Comparison of ENCODE assay signal across 8 cellular contexts in the genomic region with DNA sequence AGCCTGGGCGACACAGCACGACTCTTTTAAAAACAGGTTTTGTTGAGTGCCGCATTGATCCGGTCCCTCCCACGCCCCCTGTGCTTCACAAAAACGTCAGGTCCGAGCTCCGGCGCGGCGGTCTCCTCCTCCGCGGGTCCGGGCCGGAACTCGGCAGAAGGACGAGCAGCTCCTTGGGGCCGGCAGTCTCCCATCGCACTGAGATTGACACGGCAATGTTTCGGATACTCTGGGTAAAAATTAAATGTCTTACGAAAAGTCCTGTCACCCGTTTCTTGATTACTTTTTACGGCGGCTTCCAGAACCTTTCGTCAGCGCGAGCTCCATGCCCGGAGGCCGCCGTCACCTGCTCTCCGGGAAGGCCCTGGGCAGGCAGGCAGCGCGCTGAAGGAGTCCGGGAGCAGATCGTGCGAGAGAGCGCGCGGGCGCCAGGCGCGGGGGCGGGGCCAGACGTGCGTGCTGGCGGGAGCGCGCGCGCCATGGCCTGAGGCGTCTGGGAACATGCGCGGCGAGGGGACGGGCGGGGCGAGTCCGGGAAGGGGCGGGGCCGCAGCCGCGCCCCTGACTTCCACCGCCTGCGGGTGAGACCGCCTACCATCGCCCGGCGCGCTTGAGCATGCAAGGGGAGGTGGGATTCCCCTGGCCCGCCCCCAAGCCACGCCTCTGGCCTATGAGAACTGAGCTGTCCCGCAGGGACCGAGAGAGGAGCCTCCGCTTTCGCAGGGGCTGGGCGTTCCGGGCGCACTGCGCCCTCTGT. TPM values are rescaled to one million over a fixed set of nuclear protein-coding genes. Genes with fewer than 3 reads are reported as not detected.
DNase-seq lines count a peak whose midpoint lies in the region; ATAC-seq, FAIRE-seq and TF ChIP-seq lines count a peak whose summit lies in the region.

No MANE protein-coding gene starts in this region.

- H3K4me2 ChIP-seq in astrocyte (ENCODE audit: low read length), result peak overlapping the region; percentile 82

- H3K36me3 ChIP-seq in astrocyte (ENCODE audit: insufficient read depth, low read length) (no peaks in the 10 kb centered on the region), rectal smooth muscle tissue (ENCODE audit: control insufficient read depth, insufficient read depth, low read length) (no peaks in the 10 kb centered on the region), aorta (ENCODE audit: control insufficient read depth in 1 of 2, insufficient read depth in 2 of 2, low read length in 1 of 2) (no peaks in the 10 kb centered on the region)

- peak; percentile 98 for DNase-seq in GM18507 (ENCODE audit: extremely low spot score, insufficient read length, low read depth)
- peak; percentile 99 to 100 for DNase-seq in NCI-H1930 (lab: John Stamatoyannopoulos, UW)
- peak; percentile 99 for DNase-seq in T-helper 22 cell (ENCODE audit: low read depth)
- DNase-seq in astrocyte (ENCODE audit: low read depth), result peak; percentile 97
- peak; percentile 100 for DNase-seq in right cardiac atrium
- peak; percentile 100 for DNase-seq in aorta

- H3K9me3 ChIP-seq in astrocyte (ENCODE audit: insufficient read depth, low read depth, low read length) (no peaks in the 10 kb centered on the region), right cardiac atrium (ENCODE audit: control insufficient read depth, low read length) (no peaks in the 10 kb centered on the region), aorta (ENCODE audit: control insufficient read depth, low read length) (no peaks in the 10 kb centered on the region)

- WGBS in right cardiac atrium, result under 1% methylated on average over 80 of the region's 80 CpGs
- WGBS in aorta, 2 donors, result 1% methylated on average over 80 of the region's 80 CpGs

- H3K27me3 ChIP-seq in astrocyte (ENCODE audit: insufficient read depth, low read length), result no peaks in the 10 kb centered on the region
- no peaks in the 10 kb centered on the region for H3K27me3 ChIP-seq in right cardiac atrium (ENCODE audit: control insufficient read depth, insufficient read depth)
- no peaks in the 10 kb centered on the region for H3K27me3 ChIP-seq in rectal smooth muscle tissue (ENCODE audit: control insufficient read depth, insufficient read depth, low read length)
- no peaks in the 10 kb centered on the region for H3K27me3 ChIP-seq in aorta (ENCODE audit: control insufficient read depth in 1 of 2, insufficient read depth in 2 of 2, low read length in 1 of 2)

- no peak for TF ChIP-seq CTCF in astrocyte (IDR thresholded peaks at IDR 0.05; ENCODE audit: insufficient read depth, low read depth, low read length)

- H3K27me3 Mint-ChIP-seq in astrocyte (ENCODE audit: low read depth, unreplicated experiment), result no peaks in the 10 kb centered on the region

- no peaks in the 10 kb centered on the region for H3K4me1 ChIP-seq in astrocyte (ENCODE audit: insufficient read depth, low read length)
- H3K4me1 ChIP-seq in right cardiac atrium (ENCODE audit: control insufficient read depth, insufficient read depth, low read length), result no peaks in the 10 kb centered on the region
- no peaks in the 10 kb centered on the region for H3K4me1 ChIP-seq in rectal smooth muscle tissue (ENCODE audit: control insufficient read depth, insufficient read depth, low read length)
- H3K4me1 ChIP-seq in aorta (ENCODE audit: control insufficient read depth in 1 of 2, insufficient read depth in 2 of 2, low read length in 2 of 2), result no peaks in the 10 kb centered on the region

- H3K27ac ChIP-seq in astrocyte (ENCODE audit: low read depth, low read length) (peak overlapping the region; percentile 68), right cardiac atrium (ENCODE audit: low read length) (peak overlapping the region; percentile 89), rectal smooth muscle tissue (ENCODE audit: low read depth, low read length) (peak overlapping the region; percentile 91), aorta (ENCODE audit: low read depth in 1 of 2, low read length in 2 of 2) (peak overlapping the region; percentile 34 to 62)

- no peaks in the 10 kb centered on the region for H4K20me1 ChIP-seq in astrocyte (ENCODE audit: insufficient read depth, low read length)

- H3K4me3 ChIP-seq in astrocyte (ENCODE audit: insufficient read depth, low read depth, low read length) (peak overlapping the region; percentile 59), right cardiac atrium (ENCODE audit: low read length) (peak overlapping the region; percentile 58), rectal smooth muscle tissue (ENCODE audit: low read length) (peak overlapping the region; percentile 60), aorta (ENCODE audit: low read length in 2 of 2) (peak overlapping the region; percentile 13 to 42)

- peak overlapping the region; percentile 77 for H3K9ac ChIP-seq in astrocyte (ENCODE audit: low read length)
- peak overlapping the region; percentile 35 for H3K9ac ChIP-seq in rectal smooth muscle tissue (ENCODE audit: low read length)

- peak overlapping the region; percentile 87 for H3K27ac Mint-ChIP-seq in astrocyte (ENCODE audit: unreplicated experiment)

- H3K9me3 Mint-ChIP-seq in astrocyte (ENCODE audit: unreplicated experiment), result no peaks in the 10 kb centered on the region

- no peaks in the 10 kb centered on the region for H3K36me3 Mint-ChIP-seq in astrocyte (ENCODE audit: low read depth, unreplicated experiment)

- peak; percentile 83 for ATAC-seq in HG02973 (IDR thresholded peaks at IDR 0.05; ENCODE audit: unreplicated experiment)
- peak; percentile 98 for ATAC-seq in right cardiac atrium
- ATAC-seq in aorta (ENCODE audit: low FRiP score), result peak; percentile 99

- peak overlapping the region; percentile 63 for H2AFZ ChIP-seq in astrocyte (ENCODE audit: low read depth, low read length)

- no peaks in the 10 kb centered on the region for H3K4me1 Mint-ChIP-seq in astrocyte (ENCODE audit: low read depth, unreplicated experiment)

- intact Hi-C loops in right cardiac atrium (cut with DNase I), result loop anchor here (5.0 to 10.0 kb wide), 4 partner anchors 49 to 271 kb away; a partner anchor contains a TSS
- intact Hi-C loops in aorta (cut with DNase I), result loop anchor here (1.0 to 5.0 kb wide), 4 partner anchors 51 to 271 kb away; no protein-coding TSS in a partner anchor

- FAIRE-seq in GM18507 (lab: Jason Lieb, UNC) (peak; percentile 99), astrocyte (lab: Jason Lieb, UNC) (peak; percentile 17)

- peak overlapping the region; percentile 93 for H3K4me3 Mint-ChIP-seq in astrocyte (ENCODE audit: unreplicated experiment)

- H3K79me2 ChIP-seq in astrocyte (ENCODE audit: insufficient read depth, low read length), result no peaks in the 10 kb centered on the region

RNA-seq across cellular contexts. Expression of a gene that starts 11.7 kb away (rescaled TPM):
- total RNA-seq in astrocyte (not detected in 2 replicates), right cardiac atrium (100 to 1,000 TPM; 338 to 395 (median 359) TPM), aorta (1 to 10 TPM; 2.3 to 3.2 TPM)
- polyA plus RNA-seq in right cardiac atrium (255 TPM), aorta (under 1 TPM; 0.31 to 0.75 TPM)

RNA-seq across cellular contexts. Expression of a gene that starts 19.3 kb away (rescaled TPM):
- total RNA-seq in astrocyte (6.1 and 7.7 TPM in 2 replicates), right cardiac atrium (1 to 10 TPM; 2.3 to 4.2 (median 3.5) TPM), aorta (1 to 10 TPM; 3.8 to 8.0 TPM)
- polyA plus RNA-seq in right cardiac atrium (2.1 TPM), aorta (1 to 10 TPM; 1.0 to 2.9 TPM)

Comparison
In these comparisons a context has a peak if more than half of its experiments do, and no peak if none do; other contexts are left out.
1. Peak in every context shown above with its lines: DNase-seq, ATAC-seq, H3K4me3 ChIP-seq and H3K27ac ChIP-seq.
2. RNA of a gene that starts 11.7 kb away (total RNA-seq): 338 to 395 TPM in right cardiac atrium; 2.3 to 3.2 TPM in aorta and not detected in astrocyte; every median in the first group is over 10 times any median in the second.